8 cellular contexts compared by ENCODE assay signal in the genomic region with DNA sequence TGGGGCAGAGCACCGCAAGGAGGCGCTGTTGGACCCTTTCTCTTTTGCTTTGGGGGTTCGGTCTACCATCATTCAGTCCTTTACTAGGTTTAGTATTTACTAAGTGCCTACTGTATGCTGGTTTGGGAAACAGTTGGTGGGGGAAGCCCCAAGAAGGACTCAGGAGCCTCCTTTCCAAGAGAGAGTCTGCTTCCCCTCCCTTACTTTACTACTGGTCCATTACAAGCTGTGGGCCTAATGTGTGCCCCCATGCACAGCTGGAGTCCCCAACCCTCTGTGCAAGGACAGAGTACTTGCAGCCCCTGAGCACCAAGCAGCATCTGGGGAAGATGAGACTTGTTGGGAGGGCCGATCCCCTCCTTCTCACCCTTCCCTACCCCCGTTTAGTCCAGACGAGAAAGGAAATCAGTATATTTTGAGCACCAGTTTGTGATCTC. TPM values are rescaled to one million over a fixed set of nuclear protein-coding genes. Genes with fewer than 3 reads are reported as not detected.
DNase-seq lines count a peak whose midpoint lies in the region; ATAC-seq lines count a peak whose summit lies in the region.

No MANE protein-coding gene starts in this region.

- peak; percentile 39 to 78 for DNase-seq in NCI-H446 (lab: John Stamatoyannopoulos, UW)
- no peak for DNase-seq in NCI-H446 treated with DMSO at 0.1 percent for 48 hours (lab: John Stamatoyannopoulos, UW)
- peak; percentile 13 for DNase-seq in NCI-H524 treated with DMSO at 0.1 percent for 48 hours (lab: John Stamatoyannopoulos, UW)
- DNase-seq in activated T-helper 1 cell treated with anti-CD3 and anti-CD28 coated beads, Interleukin-12 subunit alpha, Interleukin-12 subunit beta, Interleukin-2, Interleukin-4 antibody, amounts not matched to agents 30 ng/mL and 10 ng/mL and 1 ng/mL, durations not matched to agents 14 hours and 24 hours and 36 hours (ENCODE audit: low spot score) = peak; percentile 81
- DNase-seq in glomerular visceral epithelial cell (ENCODE audit: extremely low spot score) = peak; percentile 74
- peak; percentile 94 for DNase-seq in sciatic nerve (ENCODE audit: low spot score)

- intact Hi-C loops in activated T-helper 1 cell treated with anti-CD3 and anti-CD28 coated beads, Interleukin-12 subunit alpha, Interleukin-12 subunit beta, Interleukin-2, Interleukin-4 antibody, amounts not matched to agents 30 ng/mL and 10 ng/mL and 1 ng/mL, durations not matched to agents 14 hours and 24 hours and 36 hours (cut with micrococcal nuclease) = loop anchor here (1.0 to 5.0 kb wide), 12 partner anchors 73 to 1009 kb away; a partner anchor contains a TSS
- intact Hi-C loops in sciatic nerve (cut with DNase I) = loop anchor here (5.0 kb wide), 1 partner anchor 69 kb away; no protein-coding TSS in a partner anchor

- peak overlapping the region; percentile 99 for H3K4me3 Mint-ChIP-seq in activated T-helper 1 cell treated with anti-CD3 and anti-CD28 coated beads, Interleukin-12 subunit alpha, Interleukin-12 subunit beta, Interleukin-2, Interleukin-4 antibody, amounts not matched to agents 30 ng/mL and 10 ng/mL and 1 ng/mL, durations not matched to agents 14 hours and 24 hours and 36 hours

- H3K27ac Mint-ChIP-seq in activated T-helper 1 cell treated with anti-CD3 and anti-CD28 coated beads, Interleukin-12 subunit alpha, Interleukin-12 subunit beta, Interleukin-2, Interleukin-4 antibody, amounts not matched to agents 30 ng/mL and 10 ng/mL and 1 ng/mL, durations not matched to agents 14 hours and 24 hours and 36 hours = peak overlapping the region; percentile 97

- H3K9me3 Mint-ChIP-seq in activated T-helper 1 cell treated with anti-CD3 and anti-CD28 coated beads, Interleukin-12 subunit alpha, Interleukin-12 subunit beta, Interleukin-2, Interleukin-4 antibody, amounts not matched to agents 30 ng/mL and 10 ng/mL and 1 ng/mL, durations not matched to agents 14 hours and 24 hours and 36 hours = no peaks in the 10 kb centered on the region

- H3K36me3 Mint-ChIP-seq in activated T-helper 1 cell treated with anti-CD3 and anti-CD28 coated beads, Interleukin-12 subunit alpha, Interleukin-12 subunit beta, Interleukin-2, Interleukin-4 antibody, amounts not matched to agents 30 ng/mL and 10 ng/mL and 1 ng/mL, durations not matched to agents 14 hours and 24 hours and 36 hours (ENCODE audit: low read depth) = peaks cover 18% of the 10 kb centered on the region

- H3K4me1 Mint-ChIP-seq in activated T-helper 1 cell treated with anti-CD3 and anti-CD28 coated beads, Interleukin-12 subunit alpha, Interleukin-12 subunit beta, Interleukin-2, Interleukin-4 antibody, amounts not matched to agents 30 ng/mL and 10 ng/mL and 1 ng/mL, durations not matched to agents 14 hours and 24 hours and 36 hours (ENCODE audit: low read depth) = peaks cover 39% of the 10 kb centered on the region

- H3K27me3 Mint-ChIP-seq in activated T-helper 1 cell treated with anti-CD3 and anti-CD28 coated beads, Interleukin-12 subunit alpha, Interleukin-12 subunit beta, Interleukin-2, Interleukin-4 antibody, amounts not matched to agents 30 ng/mL and 10 ng/mL and 1 ng/mL, durations not matched to agents 14 hours and 24 hours and 36 hours (ENCODE audit: insufficient read depth) = no peaks in the 10 kb centered on the region

- ATAC-seq in HG02884 (IDR thresholded peaks at IDR 0.05; ENCODE audit: unreplicated experiment) (peak; percentile 70), sciatic nerve (peak; percentile 27), GM18867 (IDR thresholded peaks at IDR 0.05; ENCODE audit: unreplicated experiment) (no peak)

RNA-seq across cellular contexts. Expression of a gene that starts 0.9 kb away (rescaled TPM):
- 155 and 163 TPM in 2 replicates for total RNA-seq in activated T-helper 1 cell treated with anti-CD3 and anti-CD28 coated beads, Interleukin-12 subunit alpha, Interleukin-12 subunit beta, Interleukin-2, Interleukin-4 antibody, amounts not matched to agents 30 ng/mL and 10 ng/mL and 1 ng/mL, durations not matched to agents 14 hours and 24 hours and 36 hours
- 53.5 TPM for total RNA-seq in sciatic nerve

RNA-seq across cellular contexts. Expression of a gene that starts 29.1 kb away (rescaled TPM):
- not detected in 2 replicates for total RNA-seq in activated T-helper 1 cell treated with anti-CD3 and anti-CD28 coated beads, Interleukin-12 subunit alpha, Interleukin-12 subunit beta, Interleukin-2, Interleukin-4 antibody, amounts not matched to agents 30 ng/mL and 10 ng/mL and 1 ng/mL, durations not matched to agents 14 hours and 24 hours and 36 hours
- total RNA-seq in sciatic nerve = 701 TPM

RNA-seq across cellular contexts. Expression of a gene that starts 31.0 kb away (rescaled TPM):
- total RNA-seq in activated T-helper 1 cell treated with anti-CD3 and anti-CD28 coated beads, Interleukin-12 subunit alpha, Interleukin-12 subunit beta, Interleukin-2, Interleukin-4 antibody, amounts not matched to agents 30 ng/mL and 10 ng/mL and 1 ng/mL, durations not matched to agents 14 hours and 24 hours and 36 hours = not detected in 2 replicates
- not detected for total RNA-seq in sciatic nerve

RNA-seq across cellular contexts. Expression of a gene that starts 37.8 kb away (rescaled TPM):
- total RNA-seq in activated T-helper 1 cell treated with anti-CD3 and anti-CD28 coated beads, Interleukin-12 subunit alpha, Interleukin-12 subunit beta, Interleukin-2, Interleukin-4 antibody, amounts not matched to agents 30 ng/mL and 10 ng/mL and 1 ng/mL, durations not matched to agents 14 hours and 24 hours and 36 hours = 98.2 and 99.6 TPM in 2 replicates
- 42.0 TPM for total RNA-seq in sciatic nerve

RNA-seq across cellular contexts. Expression of a gene that starts 52.8 kb away (rescaled TPM):
- total RNA-seq in activated T-helper 1 cell treated with anti-CD3 and anti-CD28 coated beads, Interleukin-12 subunit alpha, Interleukin-12 subunit beta, Interleukin-2, Interleukin-4 antibody, amounts not matched to agents 30 ng/mL and 10 ng/mL and 1 ng/mL, durations not matched to agents 14 hours and 24 hours and 36 hours = 29.1 and 30.3 TPM in 2 replicates
- 14.8 TPM for total RNA-seq in sciatic nerve

Comparison
In these comparisons a context has a peak if more than half of its experiments do, and no peak if none do; other contexts are left out.
1. RNA of a gene that starts 29.1 kb away (total RNA-seq): 701 TPM in sciatic nerve (single experiment); not detected in activated T-helper 1 cell treated with anti-CD3 and anti-CD28 coated beads, Interleukin-12 subunit alpha, Interleukin-12 subunit beta, Interleukin-2, Interleukin-4 antibody, amounts not matched to agents 30 ng/mL and 10 ng/mL and 1 ng/mL, durations not matched to agents 14 hours and 24 hours and 36 hours; every median in the first group is over 100 times any median in the second.